Comparison of ENCODE assay signal across 13 cellular contexts in genomic region chr20:4805663-4806449, GRCh38. TPM values are rescaled to one million over a fixed set of nuclear protein-coding genes. Genes with fewer than 3 reads are reported as not detected.
A peak's percentile ranks its signal among the peaks of the same experiment; 100 is the strongest.
DNase-seq lines count a peak whose midpoint lies in the region; ATAC-seq and TF ChIP-seq lines count a peak whose summit lies in the region.
"Had no signal": no experiment of that assay in that cellular context is flagged by ENCODE, and none has a peak within 500 bp of the region (broad histone marks: within the 10 kb centered on the region; RNA-seq: fewer than 3 reads in every experiment).

No MANE protein-coding gene starts in this region.

- no peaks in the 10 kb centered on the region for H4K20me1 ChIP-seq in IMR-90 (ENCODE audit: insufficient read depth, low read length)

- no peak overlapping the region for H3K4me2 ChIP-seq in IMR-90 (ENCODE audit: low read depth, low read length)

- H3K14ac ChIP-seq in IMR-90 (replicated peaks; ENCODE audit: low read depth, low read length) = no peak overlapping the region

- peaks cover 28% of the 10 kb centered on the region for H3K4me1 Mint-ChIP-seq in T-helper 1 cell treated with Interleukin-12 subunit alpha and Interleukin-12 subunit beta and Interleukin-4 antibody, amounts not matched to agents 30 μg/mL and 1 μg/mL, for 36 hours (ENCODE audit: low read depth)

- dilution Hi-C loops in IMR-90 (cut with HindIII; ENCODE audit: low sequenced_read_pairs, unreplicated experiment) = no loop called here

- 84% methylated on average over 12 of the region's 18 CpGs; no CpG with 5 or more reads in 1 of the 2 experiments for WGBS in IMR-90 (ENCODE audit: extremely low coverage in 2 of 2, insufficient read length in 1 of 2), 2 experiments
- 72 to 90% (median 76%) methylated on average over 18 of the region's 18 CpGs for WGBS in spleen, 5 donors

- peaks cover 8% of the 10 kb centered on the region for H3K9me1 ChIP-seq in IMR-90 (ENCODE audit: insufficient read depth, low read length)

- BruUV-seq in IMR-90 (replicated peaks; lab: Mats Ljungman, UMichigan) = no TSS peak

- POLR2A ChIA-PET in IMR-90 (lab: Charles Lee; ENCODE audit: unreplicated experiment) = no interaction called here

- no peak overlapping the region for H4K8ac ChIP-seq in IMR-90 (ENCODE audit: low read depth in 2 of 2, low read length in 2 of 2)

- H4K91ac ChIP-seq in IMR-90 (ENCODE audit: insufficient read depth, low read depth, low read length) = no peak overlapping the region

- intact Hi-C loops in IMR-90 (cut with micrococcal nuclease) (no loop called here), dorsolateral prefrontal cortex (cut with DNase I) (no loop called here), spleen (cut with DNase I; ENCODE audit: low total_unique reads) (no loop called here)

- CTCF ChIA-PET in IMR-90 (lab: Yijun Ruan, JAX) = no interaction called here

- H2BK5ac ChIP-seq in IMR-90 (ENCODE audit: low read depth, low read length, poor library complexity, severe bottlenecking) = no peak overlapping the region

- no peak overlapping the region for H3K56ac ChIP-seq in IMR-90 (ENCODE audit: extremely low read depth, insufficient read depth, low read length)

- H2BK15ac ChIP-seq in IMR-90 (ENCODE audit: low read depth, low read length) = no peak overlapping the region

- H3K27me3 Mint-ChIP-seq in T-helper 1 cell treated with Interleukin-12 subunit alpha and Interleukin-12 subunit beta and Interleukin-4 antibody, amounts not matched to agents 30 μg/mL and 1 μg/mL, for 36 hours (ENCODE audit: low read depth) = no peaks in the 10 kb centered on the region

- no peak overlapping the region for H2AK5ac ChIP-seq in IMR-90 (ENCODE audit: low read depth, low read length)

- no peak for TF ChIP-seq RAD21 in IMR-90 (IDR thresholded peaks at IDR 0.05; ENCODE audit: low read length)

- H3K4me3 ChIP-seq in IMR-90 (ENCODE audit: insufficient read depth, low read depth, low read length) = no peak overlapping the region
- H3K4me3 ChIP-seq in dorsolateral prefrontal cortex = no peak overlapping the region
- no peak overlapping the region for H3K4me3 ChIP-seq in spleen
- H3K4me3 ChIP-seq: adrenal gland, pancreas, stomach had no signal

- DNase-seq in T-helper 1 cell (no peak), IMR-90 (no peak), dorsolateral prefrontal cortex (no peak), spleen (no peak), OCI-M2 (lab: John Stamatoyannopoulos, UW; ENCODE audit: unreplicated experiment) (no peak), HPDE6-E6E7 (ENCODE audit: extremely low spot score) (no peak), DMS79 treated with DMSO at 0.1 percent for 48 hours (lab: John Stamatoyannopoulos, UW) (no peak)
- DNase-seq: adrenal gland, small intestine, stomach had no signal

- H2BK20ac ChIP-seq in IMR-90 (ENCODE audit: low read depth, low read length) = no peak overlapping the region

- no peak for TF ChIP-seq POLR2A in IMR-90 (IDR thresholded peaks at IDR 0.05; ENCODE audit: low read depth, low read length)
- no peak for TF ChIP-seq POLR2A in spleen (IDR thresholded peaks at IDR 0.05)

- no peak overlapping the region for H4K5ac ChIP-seq in IMR-90 (ENCODE audit: low read depth, low read length)

- H3K9me3 ChIP-seq in IMR-90 (ENCODE audit: control insufficient read depth, insufficient read depth, low read length) (no peaks in the 10 kb centered on the region), spleen (no peaks in the 10 kb centered on the region)
- H3K9me3 ChIP-seq: adrenal gland, pancreas, stomach had no signal

- no peak overlapping the region for H3K9ac ChIP-seq in IMR-90 (ENCODE audit: low read depth, low read length)

- H2BK120ac ChIP-seq in IMR-90 (ENCODE audit: low read depth, low read length) = no peak overlapping the region

- ATAC-seq in IMR-90 (ENCODE audit: low read depth) = no peak

- H3K36me3 Mint-ChIP-seq in T-helper 1 cell treated with Interleukin-12 subunit alpha and Interleukin-12 subunit beta and Interleukin-4 antibody, amounts not matched to agents 30 μg/mL and 1 μg/mL, for 36 hours (ENCODE audit: low read depth) = peaks cover 42% of the 10 kb centered on the region

- H3K27ac Mint-ChIP-seq in T-helper 1 cell treated with Interleukin-12 subunit alpha and Interleukin-12 subunit beta and Interleukin-4 antibody, amounts not matched to agents 30 μg/mL and 1 μg/mL, for 36 hours = peak overlapping the region; percentile 50

- no peaks in the 10 kb centered on the region for H3K27me3 ChIP-seq in IMR-90 (ENCODE audit: control insufficient read depth, insufficient read depth, low read length)
- H3K27me3 ChIP-seq in dorsolateral prefrontal cortex = no peaks in the 10 kb centered on the region
- no peaks in the 10 kb centered on the region for H3K27me3 ChIP-seq in spleen (replicated peaks in 1 of 7)
- H3K27me3 ChIP-seq: adrenal gland, pancreas had no signal

- peaks cover 12% of the 10 kb centered on the region; the same call in 1 of the 2 replicates for H3K36me3 ChIP-seq in IMR-90 (ENCODE audit: control insufficient read depth, insufficient read depth, low read length)
- H3K36me3 ChIP-seq in spleen = peaks cover 0 to 88% (median 24%) of the 10 kb centered on the region in 6 donors
- H3K36me3 ChIP-seq: adrenal gland, pancreas had no signal

- H2AFZ ChIP-seq in IMR-90 (replicated peaks; ENCODE audit: low read length, poor library complexity) = no peak overlapping the region

- H3K27ac ChIP-seq in IMR-90 (ENCODE audit: insufficient read depth, low read length) = no peak overlapping the region
- peak overlapping the region in 41 of 59 donors; percentile 1 to 73 (median 42) for H3K27ac ChIP-seq in dorsolateral prefrontal cortex
- peak overlapping the region in 5 of 8 donors; percentile 15 to 95 (median 51) for H3K27ac ChIP-seq in spleen
- H3K27ac ChIP-seq: 22Rv1, pancreas had no signal

- H3K79me1 ChIP-seq in IMR-90 (ENCODE audit: low read depth in 1 of 2, low read length in 2 of 2) = no peaks in the 10 kb centered on the region

- no peak overlapping the region for H3K4ac ChIP-seq in IMR-90 (ENCODE audit: low read depth, low read length)

- TF ChIP-seq CTCF in IMR-90 (conservative IDR thresholded peaks at IDR 0.05; ENCODE audit: low read depth, low read length) = no peak
- no peak for TF ChIP-seq CTCF in dorsolateral prefrontal cortex (IDR thresholded peaks at IDR 0.05 in 54 of 56, conservative IDR thresholded peaks at IDR 0.05 in 2 of 56; ENCODE audit: low read depth in 1 of 56, partially characterized antibody in 56 of 56)
- TF ChIP-seq CTCF in spleen (IDR thresholded peaks at IDR 0.05 in 8 of 11, conservative IDR thresholded peaks at IDR 0.05 in 3 of 11) = no peak

- no peaks in the 10 kb centered on the region for H3K9me3 Mint-ChIP-seq in T-helper 1 cell treated with Interleukin-12 subunit alpha and Interleukin-12 subunit beta and Interleukin-4 antibody, amounts not matched to agents 30 μg/mL and 1 μg/mL, for 36 hours

- H3K18ac ChIP-seq in IMR-90 (ENCODE audit: low read depth, low read length) = no peak overlapping the region

- no peak overlapping the region for H2AK9ac ChIP-seq in IMR-90 (replicated peaks; ENCODE audit: low read depth, low read length, poor library complexity)

- no peak overlapping the region for H3K23ac ChIP-seq in IMR-90 (ENCODE audit: low read depth, low read length)

- in situ Hi-C loops in IMR-90 (cut with MboI; ENCODE audit: low sequenced_read_pairs) = no loop called here

- H3K4me1 ChIP-seq in IMR-90 (ENCODE audit: control insufficient read depth, insufficient read depth, low read length) = peaks cover 8% of the 10 kb centered on the region; the same call in 1 of the 2 replicates
- peaks cover 15 to 97% (median 60%) of the 10 kb centered on the region in 6 donors for H3K4me1 ChIP-seq in spleen
- H3K4me1 ChIP-seq: adrenal gland, pancreas had no signal

- no peak overlapping the region for H3K4me3 Mint-ChIP-seq in T-helper 1 cell treated with Interleukin-12 subunit alpha and Interleukin-12 subunit beta and Interleukin-4 antibody, amounts not matched to agents 30 μg/mL and 1 μg/mL, for 36 hours

TF ChIP-seq in IMR-90, 13 proteins besides CTCF, POLR2A, EP300 and RAD21:
- TF ChIP-seq BHLHE40 (IDR thresholded peaks at IDR 0.05; ENCODE audit: low read depth, low read length) (peak; percentile 7; the same call in 1 of the 2 replicates), FOS (IDR thresholded peaks at IDR 0.05; ENCODE audit: low read depth, low read length) (no peak), MAFK (IDR thresholded peaks at IDR 0.05; ENCODE audit: low read depth, low read length) (no peak)

RNA-seq across cellular contexts. Expression of gene RASSF2, which starts 17.6 kb away (rescaled TPM):
- total RNA-seq in IMR-90 (2012; rRNA removed) = 4.2 and 4.5 TPM in 2 replicates
- polyA plus RNA-seq in IMR-90 (2012; rRNA removed) = 1.5 and 2.0 TPM in 2 replicates
- polyA plus RNA-seq in IMR-90 (2012; cell fraction: cytosol; rRNA removed) = 0.73 and 1.1 TPM in 2 replicates
- 0.39 and 1.7 TPM in 2 replicates for polyA plus RNA-seq in IMR-90 (2012; cell fraction: nucleus; rRNA removed; ENCODE audit: low replicate concordance)
- 100 to 1,000 TPM in 24 of 120 experiments, 10 to 100 TPM in 96; 26.5 to 257 (median 71.3) TPM for total RNA-seq in dorsolateral prefrontal cortex
- total RNA-seq in spleen = 100 to 1,000 TPM in 2 of 7 donors, 10 to 100 TPM in 5; 61.5 to 153 (median 75.7) TPM
- polyA plus RNA-seq in spleen = 10 to 100 TPM; 27.8 to 28.3 (median 27.9) TPM
